Comparison of ENCODE assay signal across 1 cellular context in the genomic region with DNA sequence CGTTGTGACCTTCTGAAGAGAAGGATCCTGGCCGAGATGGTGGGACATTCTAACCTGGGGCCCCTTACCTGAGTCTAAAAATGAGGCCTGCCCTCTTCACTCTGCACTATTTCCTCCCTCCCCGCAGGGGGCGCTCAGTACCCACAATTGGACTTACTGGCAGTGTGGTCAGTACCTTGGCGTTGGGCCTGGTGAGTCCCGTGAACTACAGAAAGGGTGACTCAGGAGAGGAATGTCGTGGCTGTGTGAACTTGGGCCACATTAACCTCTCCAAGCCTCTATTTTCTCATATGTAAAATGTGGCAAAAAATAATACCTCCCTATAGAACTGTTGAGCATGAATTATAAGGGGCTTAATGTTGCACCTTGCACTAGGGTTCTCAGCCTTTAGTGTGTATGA.
A peak's percentile ranks its signal among the peaks of the same experiment; 100 is the strongest.
TF ChIP-seq lines count a peak whose summit lies in the region.

No MANE protein-coding gene starts in this region.

TF ChIP-seq in K562, 482 proteins besides CTCF, POLR2A, EP300 and RAD21 (continued from another document and continues in another):
- TF ChIP-seq, protein P1, sequence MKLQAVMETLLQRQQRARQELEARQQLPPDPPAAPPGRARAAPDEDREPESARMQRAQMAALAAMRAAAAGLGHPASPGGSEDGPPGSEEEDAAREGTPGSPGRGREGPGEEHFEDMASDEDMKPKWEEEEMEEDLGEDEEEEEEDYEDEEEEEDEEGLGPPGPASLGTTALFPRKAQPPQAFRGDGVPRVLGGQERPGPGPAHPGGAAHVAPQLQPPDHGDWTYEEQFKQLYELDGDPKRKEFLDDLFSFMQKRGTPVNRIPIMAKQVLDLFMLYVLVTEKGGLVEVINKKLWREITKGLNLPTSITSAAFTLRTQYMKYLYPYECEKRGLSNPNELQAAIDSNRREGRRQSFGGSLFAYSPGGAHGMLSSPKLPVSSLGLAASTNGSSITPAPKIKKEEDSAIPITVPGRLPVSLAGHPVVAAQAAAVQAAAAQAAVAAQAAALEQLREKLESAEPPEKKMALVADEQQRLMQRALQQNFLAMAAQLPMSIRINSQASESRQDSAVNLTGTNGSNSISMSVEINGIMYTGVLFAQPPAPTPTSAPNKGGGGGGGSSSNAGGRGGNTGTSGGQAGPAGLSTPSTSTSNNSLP (IDR thresholded peaks at IDR 0.05; ENCODE audit: borderline replicate concordance, low read depth, low read length): no peak
- TF ChIP-seq PTTG1 (tag; IDR thresholded peaks at IDR 0.05; ENCODE audit: low read depth) (no peak), MYNN (IDR thresholded peaks at IDR 0.05) (0 out of 2 replicates have a peak, but pooled peaks have one; percentile 54), MYNN (CRISPR knock-in tag; IDR thresholded peaks at IDR 0.05) (no peak), SNIP1 (IDR thresholded peaks at IDR 0.05; ENCODE audit: low read depth) (no peak), TGIF2 (CRISPR knock-in tag; IDR thresholded peaks at IDR 0.05) (no peak), BHLHE40 (IDR thresholded peaks at IDR 0.05; ENCODE audit: low read length) (peak; percentile 93), FOXK1 (CRISPR knock-in tag; IDR thresholded peaks at IDR 0.05; ENCODE audit: borderline replicate concordance) (no peak), POLR2H (tag; IDR thresholded peaks at IDR 0.05; ENCODE audit: low read depth) (no peak), ATF1 (CRISPR knock-in tag; IDR thresholded peaks at IDR 0.05) (no peak), ATF1 (tag; IDR thresholded peaks at IDR 0.05) (0 out of 2 replicates have a peak, but pooled peaks have one; percentile 23), ZBTB1 (CRISPR knock-in tag; IDR thresholded peaks at IDR 0.05; ENCODE audit: borderline replicate concordance, low read depth) (no peak), ZNF253 (CRISPR knock-in tag; conservative IDR thresholded peaks at IDR 0.05) (no peak), MCM2 (IDR thresholded peaks at IDR 0.05; ENCODE audit: low read depth) (no peak), ZNF696 (CRISPR knock-in tag; conservative IDR thresholded peaks at IDR 0.05) (no peak), PTRF (tag; IDR thresholded peaks at IDR 0.05) (no peak), ZFX (CRISPR knock-in tag; IDR thresholded peaks at IDR 0.05) (peak; percentile 82), JUND (IDR thresholded peaks at IDR 0.05; ENCODE audit: borderline replicate concordance, low read depth, low read length) (peak; percentile 73; the same call in 1 of the 2 replicates), JUND (tag; IDR thresholded peaks at IDR 0.05; ENCODE audit: borderline replicate concordance, low read depth, low read length) (peak; percentile 64; the same call in 1 of the 3 replicates), ATF7 (IDR thresholded peaks at IDR 0.05) (0 out of 2 replicates have a peak, but pooled peaks have one; percentile 13), ETV1 (tag; conservative IDR thresholded peaks at IDR 0.05; ENCODE audit: low read depth) (no peak), RUNX1 (IDR thresholded peaks at IDR 0.05; ENCODE audit: low read depth) (no peak), CREM (IDR thresholded peaks at IDR 0.05; ENCODE audit: low read depth) (peak; percentile 48), XRCC4 (IDR thresholded peaks at IDR 0.05; ENCODE audit: extremely low read depth, insufficient read depth, insufficient read length) (no peak), RFX7 (CRISPR knock-in tag; IDR thresholded peaks at IDR 0.05) (no peak), ESRRA (IDR thresholded peaks at IDR 0.05; ENCODE audit: borderline replicate concordance, low read depth) (peak; percentile 78; the same call in 1 of the 2 replicates), ELF1 (tag; IDR thresholded peaks at IDR 0.05) (no peak), FOXK2 (conservative IDR thresholded peaks at IDR 0.05 in 1 of 2, IDR thresholded peaks at IDR 0.05 in 1 of 2; ENCODE audit: low read depth in 2 of 2) (0 out of 4 replicates have a peak, but pooled peaks of 1 of the 2 experiments have one; percentile 27)
- TF ChIP-seq, protein P2, sequence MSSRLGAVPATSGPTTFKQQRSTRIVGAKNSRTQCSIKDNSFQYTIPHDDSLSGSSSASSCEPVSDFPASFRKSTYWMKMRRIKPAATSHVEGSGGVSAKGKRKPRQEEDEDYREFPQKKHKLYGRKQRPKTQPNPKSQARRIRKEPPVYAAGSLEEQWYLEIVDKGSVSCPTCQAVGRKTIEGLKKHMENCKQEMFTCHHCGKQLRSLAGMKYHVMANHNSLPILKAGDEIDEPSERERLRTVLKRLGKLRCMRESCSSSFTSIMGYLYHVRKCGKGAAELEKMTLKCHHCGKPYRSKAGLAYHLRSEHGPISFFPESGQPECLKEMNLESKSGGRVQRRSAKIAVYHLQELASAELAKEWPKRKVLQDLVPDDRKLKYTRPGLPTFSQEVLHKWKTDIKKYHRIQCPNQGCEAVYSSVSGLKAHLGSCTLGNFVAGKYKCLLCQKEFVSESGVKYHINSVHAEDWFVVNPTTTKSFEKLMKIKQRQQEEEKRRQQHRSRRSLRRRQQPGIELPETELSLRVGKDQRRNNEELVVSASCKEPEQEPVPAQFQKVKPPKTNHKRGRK (tag; IDR thresholded peaks at IDR 0.05): no peak
- TF ChIP-seq, protein P3, sequence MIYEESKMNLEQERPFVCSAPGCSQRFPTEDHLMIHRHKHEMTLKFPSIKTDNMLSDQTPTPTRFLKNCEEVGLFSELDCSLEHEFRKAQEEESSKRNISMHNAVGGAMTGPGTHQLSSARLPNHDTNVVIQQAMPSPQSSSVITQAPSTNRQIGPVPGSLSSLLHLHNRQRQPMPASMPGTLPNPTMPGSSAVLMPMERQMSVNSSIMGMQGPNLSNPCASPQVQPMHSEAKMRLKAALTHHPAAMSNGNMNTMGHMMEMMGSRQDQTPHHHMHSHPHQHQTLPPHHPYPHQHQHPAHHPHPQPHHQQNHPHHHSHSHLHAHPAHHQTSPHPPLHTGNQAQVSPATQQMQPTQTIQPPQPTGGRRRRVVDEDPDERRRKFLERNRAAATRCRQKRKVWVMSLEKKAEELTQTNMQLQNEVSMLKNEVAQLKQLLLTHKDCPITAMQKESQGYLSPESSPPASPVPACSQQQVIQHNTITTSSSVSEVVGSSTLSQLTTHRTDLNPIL (CRISPR knock-in tag; IDR thresholded peaks at IDR 0.05): no peak
- TF ChIP-seq, protein P4, sequence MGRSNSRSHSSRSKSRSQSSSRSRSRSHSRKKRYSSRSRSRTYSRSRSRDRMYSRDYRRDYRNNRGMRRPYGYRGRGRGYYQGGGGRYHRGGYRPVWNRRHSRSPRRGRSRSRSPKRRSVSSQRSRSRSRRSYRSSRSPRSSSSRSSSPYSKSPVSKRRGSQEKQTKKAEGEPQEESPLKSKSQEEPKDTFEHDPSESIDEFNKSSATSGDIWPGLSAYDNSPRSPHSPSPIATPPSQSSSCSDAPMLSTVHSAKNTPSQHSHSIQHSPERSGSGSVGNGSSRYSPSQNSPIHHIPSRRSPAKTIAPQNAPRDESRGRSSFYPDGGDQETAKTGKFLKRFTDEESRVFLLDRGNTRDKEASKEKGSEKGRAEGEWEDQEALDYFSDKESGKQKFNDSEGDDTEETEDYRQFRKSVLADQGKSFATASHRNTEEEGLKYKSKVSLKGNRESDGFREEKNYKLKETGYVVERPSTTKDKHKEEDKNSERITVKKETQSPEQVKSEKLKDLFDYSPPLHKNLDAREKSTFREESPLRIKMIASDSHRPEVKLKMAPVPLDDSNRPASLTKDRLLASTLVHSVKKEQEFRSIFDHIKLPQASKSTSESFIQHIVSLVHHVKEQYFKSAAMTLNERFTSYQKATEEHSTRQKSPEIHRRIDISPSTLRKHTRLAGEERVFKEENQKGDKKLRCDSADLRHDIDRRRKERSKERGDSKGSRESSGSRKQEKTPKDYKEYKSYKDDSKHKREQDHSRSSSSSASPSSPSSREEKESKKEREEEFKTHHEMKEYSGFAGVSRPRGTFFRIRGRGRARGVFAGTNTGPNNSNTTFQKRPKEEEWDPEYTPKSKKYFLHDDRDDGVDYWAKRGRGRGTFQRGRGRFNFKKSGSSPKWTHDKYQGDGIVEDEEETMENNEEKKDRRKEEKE (IDR thresholded peaks at IDR 0.05; ENCODE audit: borderline replicate concordance in 1 of 2, control insufficient read depth in 1 of 2, low read depth in 2 of 2, low read length in 1 of 2): no peak
- TF ChIP-seq, protein P5, sequence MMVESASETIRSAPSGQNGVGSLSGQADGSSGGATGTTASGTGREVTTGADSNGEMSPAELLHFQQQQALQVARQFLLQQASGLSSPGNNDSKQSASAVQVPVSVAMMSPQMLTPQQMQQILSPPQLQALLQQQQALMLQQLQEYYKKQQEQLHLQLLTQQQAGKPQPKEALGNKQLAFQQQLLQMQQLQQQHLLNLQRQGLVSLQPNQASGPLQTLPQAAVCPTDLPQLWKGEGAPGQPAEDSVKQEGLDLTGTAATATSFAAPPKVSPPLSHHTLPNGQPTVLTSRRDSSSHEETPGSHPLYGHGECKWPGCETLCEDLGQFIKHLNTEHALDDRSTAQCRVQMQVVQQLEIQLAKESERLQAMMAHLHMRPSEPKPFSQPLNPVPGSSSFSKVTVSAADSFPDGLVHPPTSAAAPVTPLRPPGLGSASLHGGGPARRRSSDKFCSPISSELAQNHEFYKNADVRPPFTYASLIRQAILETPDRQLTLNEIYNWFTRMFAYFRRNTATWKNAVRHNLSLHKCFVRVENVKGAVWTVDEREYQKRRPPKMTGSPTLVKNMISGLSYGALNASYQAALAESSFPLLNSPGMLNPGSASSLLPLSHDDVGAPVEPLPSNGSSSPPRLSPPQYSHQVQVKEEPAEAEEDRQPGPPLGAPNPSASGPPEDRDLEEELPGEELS (CRISPR knock-in tag; IDR thresholded peaks at IDR 0.05; ENCODE audit: borderline replicate concordance): no peak
- TF ChIP-seq, protein P6, sequence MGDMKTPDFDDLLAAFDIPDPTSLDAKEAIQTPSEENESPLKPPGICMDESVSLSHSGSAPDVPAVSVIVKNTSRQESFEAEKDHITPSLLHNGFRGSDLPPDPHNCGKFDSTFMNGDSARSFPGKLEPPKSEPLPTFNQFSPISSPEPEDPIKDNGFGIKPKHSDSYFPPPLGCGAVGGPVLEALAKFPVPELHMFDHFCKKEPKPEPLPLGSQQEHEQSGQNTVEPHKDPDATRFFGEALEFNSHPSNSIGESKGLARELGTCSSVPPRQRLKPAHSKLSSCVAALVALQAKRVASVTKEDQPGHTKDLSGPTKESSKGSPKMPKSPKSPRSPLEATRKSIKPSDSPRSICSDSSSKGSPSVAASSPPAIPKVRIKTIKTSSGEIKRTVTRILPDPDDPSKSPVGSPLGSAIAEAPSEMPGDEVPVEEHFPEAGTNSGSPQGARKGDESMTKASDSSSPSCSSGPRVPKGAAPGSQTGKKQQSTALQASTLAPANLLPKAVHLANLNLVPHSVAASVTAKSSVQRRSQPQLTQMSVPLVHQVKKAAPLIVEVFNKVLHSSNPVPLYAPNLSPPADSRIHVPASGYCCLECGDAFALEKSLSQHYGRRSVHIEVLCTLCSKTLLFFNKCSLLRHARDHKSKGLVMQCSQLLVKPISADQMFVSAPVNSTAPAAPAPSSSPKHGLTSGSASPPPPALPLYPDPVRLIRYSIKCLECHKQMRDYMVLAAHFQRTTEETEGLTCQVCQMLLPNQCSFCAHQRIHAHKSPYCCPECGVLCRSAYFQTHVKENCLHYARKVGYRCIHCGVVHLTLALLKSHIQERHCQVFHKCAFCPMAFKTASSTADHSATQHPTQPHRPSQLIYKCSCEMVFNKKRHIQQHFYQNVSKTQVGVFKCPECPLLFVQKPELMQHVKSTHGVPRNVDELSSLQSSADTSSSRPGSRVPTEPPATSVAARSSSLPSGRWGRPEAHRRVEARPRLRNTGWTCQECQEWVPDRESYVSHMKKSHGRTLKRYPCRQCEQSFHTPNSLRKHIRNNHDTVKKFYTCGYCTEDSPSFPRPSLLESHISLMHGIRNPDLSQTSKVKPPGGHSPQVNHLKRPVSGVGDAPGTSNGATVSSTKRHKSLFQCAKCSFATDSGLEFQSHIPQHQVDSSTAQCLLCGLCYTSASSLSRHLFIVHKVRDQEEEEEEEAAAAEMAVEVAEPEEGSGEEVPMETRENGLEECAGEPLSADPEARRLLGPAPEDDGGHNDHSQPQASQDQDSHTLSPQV (IDR thresholded peaks at IDR 0.05): peak; percentile 47; the same call in 1 of the 2 replicates
- TF ChIP-seq, protein P7, sequence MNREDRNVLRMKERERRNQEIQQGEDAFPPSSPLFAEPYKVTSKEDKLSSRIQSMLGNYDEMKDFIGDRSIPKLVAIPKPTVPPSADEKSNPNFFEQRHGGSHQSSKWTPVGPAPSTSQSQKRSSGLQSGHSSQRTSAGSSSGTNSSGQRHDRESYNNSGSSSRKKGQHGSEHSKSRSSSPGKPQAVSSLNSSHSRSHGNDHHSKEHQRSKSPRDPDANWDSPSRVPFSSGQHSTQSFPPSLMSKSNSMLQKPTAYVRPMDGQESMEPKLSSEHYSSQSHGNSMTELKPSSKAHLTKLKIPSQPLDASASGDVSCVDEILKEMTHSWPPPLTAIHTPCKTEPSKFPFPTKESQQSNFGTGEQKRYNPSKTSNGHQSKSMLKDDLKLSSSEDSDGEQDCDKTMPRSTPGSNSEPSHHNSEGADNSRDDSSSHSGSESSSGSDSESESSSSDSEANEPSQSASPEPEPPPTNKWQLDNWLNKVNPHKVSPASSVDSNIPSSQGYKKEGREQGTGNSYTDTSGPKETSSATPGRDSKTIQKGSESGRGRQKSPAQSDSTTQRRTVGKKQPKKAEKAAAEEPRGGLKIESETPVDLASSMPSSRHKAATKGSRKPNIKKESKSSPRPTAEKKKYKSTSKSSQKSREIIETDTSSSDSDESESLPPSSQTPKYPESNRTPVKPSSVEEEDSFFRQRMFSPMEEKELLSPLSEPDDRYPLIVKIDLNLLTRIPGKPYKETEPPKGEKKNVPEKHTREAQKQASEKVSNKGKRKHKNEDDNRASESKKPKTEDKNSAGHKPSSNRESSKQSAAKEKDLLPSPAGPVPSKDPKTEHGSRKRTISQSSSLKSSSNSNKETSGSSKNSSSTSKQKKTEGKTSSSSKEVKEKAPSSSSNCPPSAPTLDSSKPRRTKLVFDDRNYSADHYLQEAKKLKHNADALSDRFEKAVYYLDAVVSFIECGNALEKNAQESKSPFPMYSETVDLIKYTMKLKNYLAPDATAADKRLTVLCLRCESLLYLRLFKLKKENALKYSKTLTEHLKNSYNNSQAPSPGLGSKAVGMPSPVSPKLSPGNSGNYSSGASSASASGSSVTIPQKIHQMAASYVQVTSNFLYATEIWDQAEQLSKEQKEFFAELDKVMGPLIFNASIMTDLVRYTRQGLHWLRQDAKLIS (CRISPR knock-in tag; IDR thresholded peaks at IDR 0.05): no peak
- TF ChIP-seq, protein P8, sequence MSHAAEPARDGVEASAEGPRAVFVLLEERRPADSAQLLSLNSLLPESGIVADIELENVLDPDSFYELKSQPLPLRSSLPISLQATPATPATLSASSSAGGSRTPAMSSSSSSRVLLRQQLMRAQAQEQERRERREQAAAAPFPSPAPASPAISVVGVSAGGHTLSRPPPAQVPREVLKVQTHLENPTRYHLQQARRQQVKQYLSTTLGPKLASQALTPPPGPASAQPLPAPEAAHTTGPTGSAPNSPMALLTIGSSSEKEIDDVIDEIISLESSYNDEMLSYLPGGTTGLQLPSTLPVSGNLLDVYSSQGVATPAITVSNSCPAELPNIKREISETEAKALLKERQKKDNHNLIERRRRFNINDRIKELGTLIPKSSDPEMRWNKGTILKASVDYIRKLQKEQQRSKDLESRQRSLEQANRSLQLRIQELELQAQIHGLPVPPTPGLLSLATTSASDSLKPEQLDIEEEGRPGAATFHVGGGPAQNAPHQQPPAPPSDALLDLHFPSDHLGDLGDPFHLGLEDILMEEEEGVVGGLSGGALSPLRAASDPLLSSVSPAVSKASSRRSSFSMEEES (CRISPR knock-in tag; IDR thresholded peaks at IDR 0.05): no peak
